16 cellular contexts compared by ENCODE assay signal in genomic region chr18:9735879-9736278, GRCh38. TPM values are rescaled to one million over a fixed set of nuclear protein-coding genes. Genes with fewer than 3 reads are reported as not detected.
DNase-seq lines count a peak whose midpoint lies in the region; ATAC-seq and TF ChIP-seq lines count a peak whose summit lies in the region.
"Had no signal": no experiment of that assay in that cellular context is flagged by ENCODE, and none has a peak within 500 bp of the region (broad histone marks: within the 10 kb centered on the region; RNA-seq: fewer than 3 reads in every experiment).

No MANE protein-coding gene starts in this region.

- H3K4me3 ChIP-seq in Caco-2 (ENCODE audit: low read depth, low read length) (no peak overlapping the region), suprapubic skin (no peak overlapping the region), brain microvascular endothelial cell (ENCODE audit: low read depth, low read length) (no peak overlapping the region)
- H3K4me3 ChIP-seq: SJSA1 had no signal

- H3K9me3 ChIP-seq in Caco-2 (no peaks in the 10 kb centered on the region), suprapubic skin (no peaks in the 10 kb centered on the region)
- H3K9me3 ChIP-seq: SJSA1 had no signal

- no peak overlapping the region for H3K4me3 Mint-ChIP-seq in Caco-2 (ENCODE audit: unreplicated experiment)
- H3K4me3 Mint-ChIP-seq in activated T-cell treated with anti-CD3 and anti-CD28 coated beads, Interleukin-2, amount 50 U/mL, for 72 hours: no peak overlapping the region

- no peak for DNase-seq in Caco-2
- peak; percentile 18 for DNase-seq in left lobe of liver (ENCODE audit: low spot score)
- DNase-seq in suprapubic skin (ENCODE audit: low spot score in 2 of 2): peak; percentile 2 to 26
- DNase-seq in A172 (ENCODE audit: low spot score): no peak
- DNase-seq in brain microvascular endothelial cell: no peak
- DNase-seq in activated T-cell treated with anti-CD3 and anti-CD28 coated beads, Interleukin-2, amount 50 U/mL, for 72 hours: no peak
- DNase-seq: C1 segment of cervical spinal cord, DMS79 treated with DMSO at 0.1 percent for 48 hours, IMR-90, NCI-H1092, NCI-H1436 treated with DMSO at 0.1 percent for 48 hours, NCI-H2081, NCI-H446 treated with DMSO at 0.1 percent for 48 hours had no signal

- H3K36me3 ChIP-seq in Caco-2 (ENCODE audit: control insufficient read depth, insufficient read depth, low read length) (no peaks in the 10 kb centered on the region), suprapubic skin (peaks cover 7% of the 10 kb centered on the region), brain microvascular endothelial cell (replicated peaks) (peaks cover 6% of the 10 kb centered on the region)

- 73% methylated on average over 4 of the region's 4 CpGs for WGBS in suprapubic skin

- H3K27me3 Mint-ChIP-seq in Caco-2 (ENCODE audit: insufficient read depth, unreplicated experiment): no peaks in the 10 kb centered on the region
- peaks cover 19% of the 10 kb centered on the region for H3K27me3 Mint-ChIP-seq in activated T-cell treated with anti-CD3 and anti-CD28 coated beads, Interleukin-2, amount 50 U/mL, for 72 hours (ENCODE audit: low read depth)

- peak overlapping the region; percentile 53; the same call in 1 of the 2 replicates for H3K27ac ChIP-seq in VCaP
- H3K27ac ChIP-seq in suprapubic skin: no peak overlapping the region
- no peak overlapping the region for H3K27ac ChIP-seq in brain microvascular endothelial cell
- H3K27ac ChIP-seq: SJSA1 had no signal

- no peak for TF ChIP-seq POLR2A in suprapubic skin (IDR thresholded peaks at IDR 0.05)

- H3K27me3 ChIP-seq in Caco-2 (replicated peaks; ENCODE audit: control insufficient read depth, insufficient read depth, low read length): no peaks in the 10 kb centered on the region
- H3K27me3 ChIP-seq in suprapubic skin: no peaks in the 10 kb centered on the region
- H3K27me3 ChIP-seq in brain microvascular endothelial cell (replicated peaks): no peaks in the 10 kb centered on the region
- H3K27me3 ChIP-seq: SJSA1 had no signal

- no peak for TF ChIP-seq EP300 in suprapubic skin (IDR thresholded peaks at IDR 0.05)

- no peak for ATAC-seq in left lobe of liver
- no peak for ATAC-seq in activated T-cell treated with anti-CD3 and anti-CD28 coated beads, Interleukin-2, amount 50 U/mL, for 72 hours (replicated peaks in 1 of 2)

- in situ Hi-C loops in brain microvascular endothelial cell (cut with HindIII; ENCODE audit: low pct_ligation_motif_present, low sequenced_read_pairs): no loop called here

- BruUV-seq in Caco-2 (replicated peaks; lab: Mats Ljungman, UMichigan): no TSS peak

- H3K36me3 Mint-ChIP-seq in Caco-2 (ENCODE audit: insufficient read depth, unreplicated experiment): peaks cover 7% of the 10 kb centered on the region
- no peaks in the 10 kb centered on the region for H3K36me3 Mint-ChIP-seq in activated T-cell treated with anti-CD3 and anti-CD28 coated beads, Interleukin-2, amount 50 U/mL, for 72 hours (ENCODE audit: insufficient read depth in 2 of 2)

- no peak for TF ChIP-seq CTCF in Caco-2 (IDR thresholded peaks at IDR 0.05; ENCODE audit: insufficient read depth in 1 of 2, low read depth in 1 of 2, low read length in 1 of 2, severe bottlenecking in 1 of 2, unreplicated experiment in 1 of 2)
- TF ChIP-seq CTCF in VCaP (conservative IDR thresholded peaks at IDR 0.05): no peak
- TF ChIP-seq CTCF in suprapubic skin (IDR thresholded peaks at IDR 0.05): no peak
- no peak for TF ChIP-seq CTCF in brain microvascular endothelial cell (IDR thresholded peaks at IDR 0.05; ENCODE audit: low read depth, low read length, missing control alignments)

- H3K4me1 Mint-ChIP-seq in Caco-2 (ENCODE audit: low read depth, unreplicated experiment): peaks cover 21% of the 10 kb centered on the region
- H3K4me1 Mint-ChIP-seq in activated T-cell treated with anti-CD3 and anti-CD28 coated beads, Interleukin-2, amount 50 U/mL, for 72 hours (ENCODE audit: low read depth): no peaks in the 10 kb centered on the region

- POLR2A ChIA-PET in Caco-2 (lab: Charles Lee): no interaction called here

- intact Hi-C loops in Caco-2 (cut with micrococcal nuclease; ENCODE audit: unreplicated experiment): loop anchor here (5.0 kb wide), 1 partner anchor 141 kb away; no protein-coding TSS in a partner anchor

- peaks cover 42% of the 10 kb centered on the region for H3K4me1 ChIP-seq in Caco-2
- no peaks in the 10 kb centered on the region for H3K4me1 ChIP-seq in suprapubic skin

- H3K27ac Mint-ChIP-seq in Caco-2 (ENCODE audit: unreplicated experiment): peak overlapping the region; percentile 71
- H3K27ac Mint-ChIP-seq in activated T-cell treated with anti-CD3 and anti-CD28 coated beads, Interleukin-2, amount 50 U/mL, for 72 hours: no peak overlapping the region

- CTCF ChIA-PET in Caco-2 (lab: Charles Lee): no interaction called here

- no peaks in the 10 kb centered on the region for H3K9me3 Mint-ChIP-seq in Caco-2 (ENCODE audit: unreplicated experiment)
- no peaks in the 10 kb centered on the region for H3K9me3 Mint-ChIP-seq in activated T-cell treated with anti-CD3 and anti-CD28 coated beads, Interleukin-2, amount 50 U/mL, for 72 hours

RNA-seq across cellular contexts. Expression of gene RAB31, which starts 27.8 kb away (rescaled TPM):
- total RNA-seq in Caco-2 (2022) (9.5 and 14.5 TPM in 2 replicates), left lobe of liver (7.8 TPM), suprapubic skin (10 to 100 TPM in 3 of 4 donors, 1 to 10 TPM in 1; 5.8 to 15.2 (median 11.4) TPM)
- total RNA-seq in A172 (2014; rRNA removed; shearing (Covaris generic)): 19.6 and 27.9 TPM in 2 replicates
- total RNA-seq in activated T-cell treated with anti-CD3 and anti-CD28 coated beads, Interleukin-2, amount 50 U/mL, for 72 hours: under 1 TPM; 0.42 to 0.82 TPM
- total RNA-seq: OCI-LY7 had no signal

Comparison
In these comparisons a context has a peak if more than half of its experiments do, and no peak if none do; other contexts are left out.
1. DNase-seq: peak in left lobe of liver (single experiment) and suprapubic skin (2 of 2); none in Caco-2 (0 of 2), A172 (single experiment), brain microvascular endothelial cell (single experiment) and activated T-cell treated with anti-CD3 and anti-CD28 coated beads, Interleukin-2, amount 50 U/mL, for 72 hours (0 of 2).